ENCODE assay signal across 1 cellular context in the genomic region with DNA sequence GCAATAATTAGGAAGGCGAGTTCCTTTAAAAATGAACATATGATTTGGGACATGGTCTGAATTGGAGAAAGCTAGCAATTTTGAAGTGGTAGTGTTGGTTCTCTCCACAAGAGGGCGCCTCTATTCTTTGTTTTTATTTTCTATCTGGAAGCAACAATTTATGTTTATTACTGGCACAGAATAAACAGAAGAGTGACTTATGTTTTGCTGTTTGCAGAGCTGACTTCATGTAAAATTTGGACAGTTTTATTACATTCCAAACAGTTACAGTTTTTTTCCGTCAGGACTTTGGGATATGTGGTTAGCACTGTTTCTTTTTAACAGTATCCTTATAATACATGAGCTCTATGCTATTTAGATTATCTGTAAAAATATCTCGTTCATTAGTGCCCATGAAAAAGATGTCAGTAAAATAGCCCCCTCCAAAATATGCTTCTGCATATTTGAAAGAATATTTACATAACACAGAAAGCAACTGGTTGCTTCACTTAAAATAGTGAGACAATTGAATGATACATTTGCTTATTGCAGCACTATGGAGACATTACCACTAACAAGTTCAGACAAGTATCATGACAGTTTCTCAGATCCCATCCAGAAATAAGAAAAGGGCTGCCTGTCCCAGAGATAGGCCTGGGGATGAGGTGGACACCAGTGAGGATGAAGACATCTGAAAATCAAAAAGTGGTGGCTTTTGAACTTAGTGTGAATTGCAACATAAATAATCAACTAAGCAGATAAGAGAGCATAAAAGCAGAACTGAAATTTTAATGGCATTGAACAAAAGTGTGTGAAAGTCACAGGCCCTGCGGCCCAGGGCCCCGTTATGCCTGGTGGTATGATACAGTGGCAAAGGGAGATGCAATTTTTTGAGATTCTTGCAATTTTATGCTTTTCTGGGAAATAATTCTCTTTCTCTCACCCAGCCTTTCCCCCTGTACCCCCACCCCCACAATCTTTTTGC.
TF ChIP-seq lines count a peak whose summit lies in the region.

No MANE protein-coding gene starts in this region.

TF ChIP-seq in SK-N-SH treated with all-trans-retinoic acid at 6 μM for 48 hours, 23 proteins besides CTCF, POLR2A, EP300 and RAD21 (continued from another document):
- TF ChIP-seq, protein P1, sequence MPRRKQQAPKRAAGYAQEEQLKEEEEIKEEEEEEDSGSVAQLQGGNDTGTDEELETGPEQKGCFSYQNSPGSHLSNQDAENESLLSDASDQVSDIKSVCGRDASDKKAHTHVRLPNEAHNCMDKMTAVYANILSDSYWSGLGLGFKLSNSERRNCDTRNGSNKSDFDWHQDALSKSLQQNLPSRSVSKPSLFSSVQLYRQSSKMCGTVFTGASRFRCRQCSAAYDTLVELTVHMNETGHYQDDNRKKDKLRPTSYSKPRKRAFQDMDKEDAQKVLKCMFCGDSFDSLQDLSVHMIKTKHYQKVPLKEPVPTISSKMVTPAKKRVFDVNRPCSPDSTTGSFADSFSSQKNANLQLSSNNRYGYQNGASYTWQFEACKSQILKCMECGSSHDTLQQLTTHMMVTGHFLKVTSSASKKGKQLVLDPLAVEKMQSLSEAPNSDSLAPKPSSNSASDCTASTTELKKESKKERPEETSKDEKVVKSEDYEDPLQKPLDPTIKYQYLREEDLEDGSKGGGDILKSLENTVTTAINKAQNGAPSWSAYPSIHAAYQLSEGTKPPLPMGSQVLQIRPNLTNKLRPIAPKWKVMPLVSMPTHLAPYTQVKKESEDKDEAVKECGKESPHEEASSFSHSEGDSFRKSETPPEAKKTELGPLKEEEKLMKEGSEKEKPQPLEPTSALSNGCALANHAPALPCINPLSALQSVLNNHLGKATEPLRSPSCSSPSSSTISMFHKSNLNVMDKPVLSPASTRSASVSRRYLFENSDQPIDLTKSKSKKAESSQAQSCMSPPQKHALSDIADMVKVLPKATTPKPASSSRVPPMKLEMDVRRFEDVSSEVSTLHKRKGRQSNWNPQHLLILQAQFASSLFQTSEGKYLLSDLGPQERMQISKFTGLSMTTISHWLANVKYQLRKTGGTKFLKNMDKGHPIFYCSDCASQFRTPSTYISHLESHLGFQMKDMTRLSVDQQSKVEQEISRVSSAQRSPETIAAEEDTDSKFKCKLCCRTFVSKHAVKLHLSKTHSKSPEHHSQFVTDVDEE (CRISPR knock-in tag; IDR thresholded peaks at IDR 0.05), result no peak
- TF ChIP-seq, protein P2, sequence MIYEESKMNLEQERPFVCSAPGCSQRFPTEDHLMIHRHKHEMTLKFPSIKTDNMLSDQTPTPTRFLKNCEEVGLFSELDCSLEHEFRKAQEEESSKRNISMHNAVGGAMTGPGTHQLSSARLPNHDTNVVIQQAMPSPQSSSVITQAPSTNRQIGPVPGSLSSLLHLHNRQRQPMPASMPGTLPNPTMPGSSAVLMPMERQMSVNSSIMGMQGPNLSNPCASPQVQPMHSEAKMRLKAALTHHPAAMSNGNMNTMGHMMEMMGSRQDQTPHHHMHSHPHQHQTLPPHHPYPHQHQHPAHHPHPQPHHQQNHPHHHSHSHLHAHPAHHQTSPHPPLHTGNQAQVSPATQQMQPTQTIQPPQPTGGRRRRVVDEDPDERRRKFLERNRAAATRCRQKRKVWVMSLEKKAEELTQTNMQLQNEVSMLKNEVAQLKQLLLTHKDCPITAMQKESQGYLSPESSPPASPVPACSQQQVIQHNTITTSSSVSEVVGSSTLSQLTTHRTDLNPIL (CRISPR knock-in tag; IDR thresholded peaks at IDR 0.05; ENCODE audit: low read depth), result no peak
